In genomic region chr1:153919879-153920852, GRCh38 we compare ENCODE assay signal across 8 cellular contexts. TPM values are rescaled to one million over a fixed set of nuclear protein-coding genes. Genes with fewer than 3 reads are reported as not detected.
DNase-seq lines count a peak whose midpoint lies in the region; ATAC-seq, FAIRE-seq and TF ChIP-seq lines count a peak whose summit lies in the region.

No MANE protein-coding gene starts in this region.

- H4K20me1 ChIP-seq in endothelial cell of umbilical vein (replicated peaks; ENCODE audit: control insufficient read depth, extremely low read depth, insufficient read depth, low read length): peaks cover 23% of the 10 kb centered on the region

- no peak overlapping the region for H3K27ac ChIP-seq in SK-N-MC
- H3K27ac ChIP-seq in endothelial cell of umbilical vein (ENCODE audit: insufficient read depth, low read depth, low read length): no peak overlapping the region
- H3K27ac ChIP-seq in psoas muscle: peak overlapping the region; percentile 48

- H3K36me3 ChIP-seq in SK-N-MC (ENCODE audit: insufficient read depth, low read length): peaks cover 10% of the 10 kb centered on the region
- H3K36me3 ChIP-seq in endothelial cell of umbilical vein (ENCODE audit: control insufficient read depth in 2 of 2, extremely low read depth in 1 of 2, insufficient read depth in 2 of 2, low read length in 2 of 2): peaks cover 0 to 3% of the 10 kb centered on the region in 2 experiments
- H3K36me3 ChIP-seq in psoas muscle (ENCODE audit: insufficient read depth in 1 of 2, low read depth in 1 of 2): peaks cover 0 to 13% of the 10 kb centered on the region in 2 donors

- dilution Hi-C loops in endothelial cell of umbilical vein (cut with MboI; ENCODE audit: extremely low pct_ligation_motif_present, low sequenced_read_pairs): no loop called here

- CTCF ChIA-PET in endothelial cell of umbilical vein (lab: Charles Lee): interaction anchor here (0.7 to 3.4 kb wide), 5 partner anchors 26 to 122 kb away, joined by 3 to 25 read pairs (median 4); partner anchors contain the start of genes DENND4B and RAB13

- DNase-seq in A172 (ENCODE audit: low spot score): peak; percentile 45
- DNase-seq in SK-N-MC (ENCODE audit: low read depth, low spot score): no peak
- DNase-seq in endothelial cell of umbilical vein (ENCODE audit: low read depth, low spot score): peak; percentile 29
- no peak for DNase-seq in psoas muscle
- no peak for DNase-seq in activated effector memory CD4-positive, alpha-beta T cell treated with anti-CD3 and anti-CD28 coated beads, Interleukin-2, amount 50 U/mL, for 16 hours
- DNase-seq in HPDE6-E6E7 (ENCODE audit: extremely low spot score): no peak

- no peak overlapping the region for H2AFZ ChIP-seq in endothelial cell of umbilical vein (ENCODE audit: low read depth, low read length)

- H3K27me3 ChIP-seq in endothelial cell of umbilical vein (ENCODE audit: control insufficient read depth in 2 of 2, insufficient read depth in 2 of 2, low read length in 2 of 2) (no peaks in the 10 kb centered on the region), psoas muscle (ENCODE audit: insufficient read depth in 3 of 3, low read length in 2 of 3) (no peaks in the 10 kb centered on the region)

- FAIRE-seq in endothelial cell of umbilical vein (lab: Jason Lieb, UNC): peak; percentile 80

- no TSS peak for BruUV-seq in endothelial cell of umbilical vein (replicated peaks; lab: Mats Ljungman, UMichigan)

- peaks cover 68% of the 10 kb centered on the region for H3K79me2 ChIP-seq in endothelial cell of umbilical vein (ENCODE audit: control insufficient read depth, insufficient read depth, low read length)

- H3K9me1 ChIP-seq in endothelial cell of umbilical vein (replicated peaks; ENCODE audit: control insufficient read depth, extremely low read depth, insufficient read depth, low read length): no peaks in the 10 kb centered on the region

- peak overlapping the region; percentile 71 for H3K4me2 ChIP-seq in endothelial cell of umbilical vein (ENCODE audit: insufficient read depth, low read length)

- TF ChIP-seq CTCF in GM12874 (IDR thresholded peaks at IDR 0.05; ENCODE audit: insufficient read depth, low read depth, low read length) (peak; percentile 30; the same call in 1 of the 2 replicates), endothelial cell of umbilical vein (IDR thresholded peaks at IDR 0.05; ENCODE audit: extremely low read depth in 1 of 2, insufficient read depth in 1 of 2, low read depth in 1 of 2, low read length in 2 of 2) (no peak), psoas muscle (IDR thresholded peaks at IDR 0.05) (peak; percentile 18)

- H3K9me3 ChIP-seq in SK-N-MC (ENCODE audit: low read depth, low read length) (no peaks in the 10 kb centered on the region), endothelial cell of umbilical vein (replicated peaks; ENCODE audit: control insufficient read depth, insufficient read depth, low read length) (no peaks in the 10 kb centered on the region), psoas muscle (no peaks in the 10 kb centered on the region)

- TF ChIP-seq POLR2A in endothelial cell of umbilical vein (IDR thresholded peaks at IDR 0.05; ENCODE audit: low read depth, low read length): no peak

- WGBS in psoas muscle, 3 donors: 21 to 43% (median 22%) methylated on average over 4 of the region's 4 CpGs

- H3K4me3 ChIP-seq in SK-N-MC (peak overlapping the region; percentile 98), endothelial cell of umbilical vein (replicated peaks in 1 of 3; ENCODE audit: insufficient read depth in 1 of 3, low read depth in 1 of 3, low read length in 3 of 3) (peak overlapping the region in 1 of 3 experiments; percentile 44), psoas muscle (peak overlapping the region; percentile 72)

- peaks cover 22% of the 10 kb centered on the region for H3K4me1 ChIP-seq in endothelial cell of umbilical vein (ENCODE audit: control insufficient read depth, extremely low read depth, insufficient read depth, low read length)
- peaks cover 40% of the 10 kb centered on the region for H3K4me1 ChIP-seq in psoas muscle

- POLR2A ChIA-PET in endothelial cell of umbilical vein (lab: Charles Lee): no interaction called here

- ATAC-seq in psoas muscle (no peak), HG03045 (IDR thresholded peaks at IDR 0.05; ENCODE audit: unreplicated experiment) (no peak)

- H3K9ac ChIP-seq in SK-N-MC (ENCODE audit: insufficient read length) (peak overlapping the region; percentile 78), endothelial cell of umbilical vein (replicated peaks; ENCODE audit: extremely low read depth, insufficient read depth, low read length) (no peak overlapping the region)

- intact Hi-C loops in endothelial cell of umbilical vein (cut with micrococcal nuclease): no loop called here
- intact Hi-C loops in psoas muscle (cut with DNase I): loop anchor here (5.0 kb wide), 3 partner anchors 38 to 123 kb away; no protein-coding TSS in a partner anchor

TF ChIP-seq in endothelial cell of umbilical vein, 7 proteins besides CTCF, POLR2A, EP300 and RAD21 (continues in another document):
- no peak for TF ChIP-seq MYC (IDR thresholded peaks at IDR 0.05; ENCODE audit: low read depth, low read length)
- TF ChIP-seq, protein P1, sequence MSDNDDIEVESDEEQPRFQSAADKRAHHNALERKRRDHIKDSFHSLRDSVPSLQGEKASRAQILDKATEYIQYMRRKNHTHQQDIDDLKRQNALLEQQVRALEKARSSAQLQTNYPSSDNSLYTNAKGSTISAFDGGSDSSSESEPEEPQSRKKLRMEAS (IDR thresholded peaks at IDR 0.05; ENCODE audit: insufficient read depth, insufficient read length): no peak

RNA-seq across cellular contexts. Expression of gene GATAD2B, which starts 2.6 kb away (rescaled TPM):
- total RNA-seq in A172 (2014; rRNA removed; shearing (Covaris generic)): 5.9 and 6.5 TPM in 2 replicates
- total RNA-seq in endothelial cell of umbilical vein: 46.3 and 49.2 TPM in 2 replicates
- polyA plus RNA-seq in endothelial cell of umbilical vein: 6.4 and 8.5 TPM in 2 replicates
- polyA plus RNA-seq in endothelial cell of umbilical vein (2011; cell fraction: cytosol; rRNA removed): 7.6 and 11.8 TPM in 2 replicates
- 16.8 and 17.0 TPM in 2 replicates for polyA plus RNA-seq in endothelial cell of umbilical vein (2011; cell fraction: nucleus; rRNA removed)
- polyA plus RNA-seq in endothelial cell of umbilical vein (2012): 8.0 and 8.6 TPM in 2 replicates
- 19.6 and 26.9 TPM in 2 replicates for polyA minus RNA-seq in endothelial cell of umbilical vein
- polyA minus RNA-seq in endothelial cell of umbilical vein (2011; cell fraction: cytosol; rRNA and poly(A)+ RNA removed): 24.9 TPM
- polyA minus RNA-seq in endothelial cell of umbilical vein (2011; cell fraction: nucleus; rRNA and poly(A)+ RNA removed): 15.0 and 22.4 TPM in 2 replicates
- total RNA-seq in psoas muscle: 10 to 100 TPM; 34.8 to 53.1 (median 43.1) TPM
- 1 to 10 TPM; 3.4 to 9.4 (median 5.7) TPM for polyA plus RNA-seq in psoas muscle

RNA-seq across cellular contexts. Expression of gene DENND4B, which starts 26.4 kb away (rescaled TPM):
- total RNA-seq in A172 (2014; rRNA removed; shearing (Covaris generic)): 10.9 and 11.2 TPM in 2 replicates
- total RNA-seq in endothelial cell of umbilical vein (54.3 and 57.8 TPM in 2 replicates), psoas muscle (10 to 100 TPM; 47.1 to 75.4 (median 50.3) TPM)
- polyA plus RNA-seq in endothelial cell of umbilical vein (35.6 and 45.6 TPM in 2 replicates), psoas muscle (10 to 100 TPM; 23.1 to 40.4 (median 23.5) TPM)
- 15.8 and 20.5 TPM in 2 replicates for polyA plus RNA-seq in endothelial cell of umbilical vein (2011; cell fraction: cytosol; rRNA removed)
- polyA plus RNA-seq in endothelial cell of umbilical vein (2011; cell fraction: nucleus; rRNA removed): 197 and 243 TPM in 2 replicates
- 24.9 and 25.3 TPM in 2 replicates for polyA plus RNA-seq in endothelial cell of umbilical vein (2012)
- 42.9 and 51.9 TPM in 2 replicates for polyA minus RNA-seq in endothelial cell of umbilical vein
- 16.3 TPM for polyA minus RNA-seq in endothelial cell of umbilical vein (2011; cell fraction: cytosol; rRNA and poly(A)+ RNA removed)
- polyA minus RNA-seq in endothelial cell of umbilical vein (2011; cell fraction: nucleus; rRNA and poly(A)+ RNA removed): 85.3 and 110 TPM in 2 replicates

RNA-seq across cellular contexts. Expression of gene CRTC2, which starts 38.2 kb away (rescaled TPM):
- total RNA-seq in A172 (2014; rRNA removed; shearing (Covaris generic)): 14.5 and 16.6 TPM in 2 replicates
- 39.0 and 42.2 TPM in 2 replicates for total RNA-seq in endothelial cell of umbilical vein
- 40.2 and 47.5 TPM in 2 replicates for polyA plus RNA-seq in endothelial cell of umbilical vein
- 22.6 and 23.0 TPM in 2 replicates for polyA plus RNA-seq in endothelial cell of umbilical vein (2011; cell fraction: cytosol; rRNA removed)
- polyA plus RNA-seq in endothelial cell of umbilical vein (2011; cell fraction: nucleus; rRNA removed): 76.2 and 122 TPM in 2 replicates
- 22.8 and 25.2 TPM in 2 replicates for polyA plus RNA-seq in endothelial cell of umbilical vein (2012)
- 44.8 and 55.2 TPM in 2 replicates for polyA minus RNA-seq in endothelial cell of umbilical vein
- 11.1 TPM for polyA minus RNA-seq in endothelial cell of umbilical vein (2011; cell fraction: cytosol; rRNA and poly(A)+ RNA removed)
- polyA minus RNA-seq in endothelial cell of umbilical vein (2011; cell fraction: nucleus; rRNA and poly(A)+ RNA removed): 49.1 and 54.9 TPM in 2 replicates
- total RNA-seq in psoas muscle: 10 to 100 TPM; 17.0 to 39.0 (median 27.6) TPM
- 10 to 100 TPM; 31.3 to 54.6 (median 31.3) TPM for polyA plus RNA-seq in psoas muscle

RNA-seq across cellular contexts. Expression of gene SLC39A1, which starts 43.2 kb away (rescaled TPM):
- total RNA-seq in A172 (2014; rRNA removed; shearing (Covaris generic)): 192 and 204 TPM in 2 replicates
- total RNA-seq in endothelial cell of umbilical vein (75.8 and 77.1 TPM in 2 replicates), psoas muscle (10 to 100 TPM; 21.9 to 58.2 (median 38.0) TPM)
- polyA plus RNA-seq in endothelial cell of umbilical vein (98.0 and 111 TPM in 2 replicates), psoas muscle (10 to 100 TPM; 46.7 to 85.3 (median 65.9) TPM)
- polyA plus RNA-seq in endothelial cell of umbilical vein (2011; cell fraction: cytosol; rRNA removed): 75.7 and 79.8 TPM in 2 replicates
- 38.6 and 38.8 TPM in 2 replicates for polyA plus RNA-seq in endothelial cell of umbilical vein (2011; cell fraction: nucleus; rRNA removed)
- polyA plus RNA-seq in endothelial cell of umbilical vein (2012): 60.2 and 62.4 TPM in 2 replicates
- polyA minus RNA-seq in endothelial cell of umbilical vein: 71.0 and 80.0 TPM in 2 replicates
- polyA minus RNA-seq in endothelial cell of umbilical vein (2011; cell fraction: cytosol; rRNA and poly(A)+ RNA removed): 81.8 TPM
- polyA minus RNA-seq in endothelial cell of umbilical vein (2011; cell fraction: nucleus; rRNA and poly(A)+ RNA removed): 12.9 and 17.4 TPM in 2 replicates

RNA-seq across cellular contexts. Expression of gene CREB3L4, which starts 47.5 kb away (rescaled TPM):
- 19.9 and 28.4 TPM in 2 replicates for total RNA-seq in A172 (2014; rRNA removed; shearing (Covaris generic))
- 8.1 and 9.9 TPM in 2 replicates for total RNA-seq in endothelial cell of umbilical vein
- 11.7 and 12.1 TPM in 2 replicates for polyA plus RNA-seq in endothelial cell of umbilical vein
- 10.0 and 11.5 TPM in 2 replicates for polyA plus RNA-seq in endothelial cell of umbilical vein (2011; cell fraction: cytosol; rRNA removed)
- polyA plus RNA-seq in endothelial cell of umbilical vein (2011; cell fraction: nucleus; rRNA removed): 30.6 and 32.2 TPM in 2 replicates
- 4.3 and 4.4 TPM in 2 replicates for polyA plus RNA-seq in endothelial cell of umbilical vein (2012)
- 7.1 and 10.0 TPM in 2 replicates for polyA minus RNA-seq in endothelial cell of umbilical vein
- polyA minus RNA-seq in endothelial cell of umbilical vein (2011; cell fraction: cytosol; rRNA and poly(A)+ RNA removed): 10.0 TPM
- polyA minus RNA-seq in endothelial cell of umbilical vein (2011; cell fraction: nucleus; rRNA and poly(A)+ RNA removed): 4.3 and 4.5 TPM in 2 replicates
- total RNA-seq in psoas muscle: 1 to 10 TPM; 3.7 to 5.6 (median 5.0) TPM
- polyA plus RNA-seq in psoas muscle: 10 to 100 TPM in 1 of 3 donors, 1 to 10 TPM in 2; 4.3 to 12.6 (median 6.3) TPM

Comparison
In these comparisons a context has a peak if more than half of its experiments do, and no peak if none do; other contexts are left out.
1. DNase-seq: peak in A172 (single experiment) and endothelial cell of umbilical vein (single experiment); none in SK-N-MC (single experiment), psoas muscle (0 of 2), activated effector memory CD4-positive, alpha-beta T cell treated with anti-CD3 and anti-CD28 coated beads, Interleukin-2, amount 50 U/mL, for 16 hours (single experiment) and HPDE6-E6E7 (single experiment).
2. CTCF ChIP-seq: peak in GM12874 (single experiment) and psoas muscle (single experiment); none in endothelial cell of umbilical vein (0 of 2).